Comparison of ENCODE assay signal across 8 cellular contexts in the genomic region with DNA sequence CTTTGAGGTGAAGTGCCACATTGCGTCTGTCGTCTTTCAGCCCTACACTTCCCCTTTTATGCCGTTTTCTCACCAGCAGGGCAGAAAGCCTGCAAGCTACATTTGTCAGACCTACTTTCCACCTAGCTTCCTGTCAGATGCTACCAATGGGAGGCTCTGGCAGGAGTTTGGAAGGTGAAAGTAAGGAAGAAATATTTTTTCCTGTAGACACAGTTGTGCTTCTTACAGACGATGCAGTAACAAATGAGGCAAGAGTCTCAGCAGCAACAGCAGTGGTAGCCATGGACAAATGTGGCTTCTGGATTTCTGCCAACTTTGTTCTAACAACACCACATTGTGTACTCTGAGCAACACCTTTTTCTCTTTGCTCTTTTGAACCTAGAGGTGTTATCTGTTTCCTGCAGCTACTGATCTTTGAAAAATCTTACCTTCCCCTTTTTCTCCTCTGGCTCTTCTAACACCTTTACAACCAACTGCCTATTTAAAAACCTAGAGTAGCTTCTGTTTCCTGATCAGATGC.
DNase-seq lines count a peak whose midpoint lies in the region; ATAC-seq and TF ChIP-seq lines count a peak whose summit lies in the region.

No MANE protein-coding gene starts in this region.

- no peaks in the 10 kb centered on the region for H3K36me3 Mint-ChIP-seq in MCF 10A (ENCODE audit: insufficient read depth, unreplicated experiment)

- H3K27me3 ChIP-seq in breast epithelium (no peaks in the 10 kb centered on the region), SJCRH30 (no peaks in the 10 kb centered on the region)
- no peaks in the 10 kb centered on the region for H3K27me3 ChIP-seq in effector memory CD4-positive, alpha-beta T cell (replicated peaks; ENCODE audit: control insufficient read depth, insufficient read depth, low read length, poor library complexity, severe bottlenecking)

- H3K27me3 Mint-ChIP-seq in MCF 10A (ENCODE audit: insufficient read depth, unreplicated experiment), result no peaks in the 10 kb centered on the region

- H3K36me3 ChIP-seq in breast epithelium (no peaks in the 10 kb centered on the region), SJCRH30 (no peaks in the 10 kb centered on the region)
- H3K36me3 ChIP-seq in effector memory CD4-positive, alpha-beta T cell (ENCODE audit: control insufficient read depth, insufficient read depth, low read length), result no peaks in the 10 kb centered on the region

- H3K4me3 ChIP-seq in breast epithelium (no peak overlapping the region), SJCRH30 (no peak overlapping the region)
- peak overlapping the region; percentile 0 for H3K4me3 ChIP-seq in effector memory CD4-positive, alpha-beta T cell (ENCODE audit: insufficient read depth, low read depth, low read length, poor library complexity, severe bottlenecking)

- H3K4me3 Mint-ChIP-seq in MCF 10A (ENCODE audit: unreplicated experiment), result no peak overlapping the region

- POLR2A ChIA-PET in MCF 10A (lab: Yijun Ruan, JAX), result interaction anchor here (1.9 kb wide), 1 partner anchor 71 kb away, joined by 4 read pairs; a partner anchor contains a TSS

- H3K27ac ChIP-seq in breast epithelium (no peak overlapping the region), SJCRH30 (no peak overlapping the region)
- peak overlapping the region; percentile 48 for H3K27ac ChIP-seq in effector memory CD4-positive, alpha-beta T cell (ENCODE audit: insufficient read depth, low read length, poor library complexity, severe bottlenecking)

- H3K9me3 Mint-ChIP-seq in MCF 10A (ENCODE audit: unreplicated experiment), result no peaks in the 10 kb centered on the region

- peaks cover 8% of the 10 kb centered on the region for H3K4me1 Mint-ChIP-seq in MCF 10A (ENCODE audit: insufficient read depth, unreplicated experiment)

- CTCF ChIA-PET in MCF 10A (lab: Yijun Ruan, JAX), result no interaction called here

- H3K27ac Mint-ChIP-seq in MCF 10A (ENCODE audit: low read depth, unreplicated experiment), result no peak overlapping the region

- H3K9me3 ChIP-seq in breast epithelium, result no peaks in the 10 kb centered on the region
- H3K9me3 ChIP-seq in effector memory CD4-positive, alpha-beta T cell (ENCODE audit: control insufficient read depth, low read length), result no peaks in the 10 kb centered on the region
- H3K9me3 ChIP-seq in SJCRH30 (replicated peaks), result no peaks in the 10 kb centered on the region

- DNase-seq in MCF 10A (ENCODE audit: unreplicated experiment), result peak; percentile 51
- DNase-seq in breast epithelium (ENCODE audit: low spot score in 2 of 2), result no peak
- DNase-seq in T follicular helper cell (ENCODE audit: low read depth), result peak; percentile 27
- peak; percentile 2 to 32 (median 24) for DNase-seq in effector memory CD4-positive, alpha-beta T cell
- DNase-seq in NCI-H510A treated with DMSO at 0.1 percent for 48 hours (lab: John Stamatoyannopoulos, UW), result no peak
- no peak for DNase-seq in SJCRH30
- DNase-seq in occipital lobe (lab: John Stamatoyannopoulos, UW), result no peak

- BruUV-seq in MCF 10A (replicated peaks; lab: Mats Ljungman, UMichigan), result no TSS peak

- TF ChIP-seq POLR2A in breast epithelium (IDR thresholded peaks at IDR 0.05), result no peak

- peak; percentile 84 for ATAC-seq in HG03135 (IDR thresholded peaks at IDR 0.05; ENCODE audit: unreplicated experiment)

- H3K4me1 ChIP-seq in breast epithelium, result no peaks in the 10 kb centered on the region
- peaks cover 37% of the 10 kb centered on the region for H3K4me1 ChIP-seq in effector memory CD4-positive, alpha-beta T cell (ENCODE audit: control insufficient read depth, insufficient read depth, low read length, poor library complexity, severe bottlenecking)
- H3K4me1 ChIP-seq in SJCRH30, result no peaks in the 10 kb centered on the region

- intact Hi-C loops in MCF 10A (cut with micrococcal nuclease), result no loop called here
- intact Hi-C loops in breast epithelium (cut with DNase I; ENCODE audit: low total_unique reads), result no loop called here

- TF ChIP-seq CTCF in MCF 10A (IDR thresholded peaks at IDR 0.05; ENCODE audit: unreplicated experiment) (no peak), breast epithelium (IDR thresholded peaks at IDR 0.05) (no peak)

Comparison
In these comparisons a context has a peak if more than half of its experiments do, and no peak if none do; other contexts are left out.
1. DNase-seq: peak in MCF 10A (single experiment), T follicular helper cell (single experiment) and effector memory CD4-positive, alpha-beta T cell (3 of 3); none in breast epithelium (0 of 2), NCI-H510A treated with DMSO at 0.1 percent for 48 hours (single experiment), SJCRH30 (0 of 2) and occipital lobe (single experiment).